In genomic region chr11:76035020-76035419, GRCh38 we compare ENCODE assay signal across 2 cellular contexts.
TF ChIP-seq lines count a peak whose summit lies in the region.

No MANE protein-coding gene starts in this region.

TF ChIP-seq in HepG2, 621 proteins besides CTCF, POLR2A, EP300 and RAD21:
- TF ChIP-seq MAFF (IDR thresholded peaks at IDR 0.05; ENCODE audit: low read depth, low read length) (peak; percentile 85), NFE2L2 (IDR thresholded peaks at IDR 0.05; ENCODE audit: low read length) (peak; percentile 92), ZNF343 (CRISPR knock-in tag; IDR thresholded peaks at IDR 0.05) (no peak), KLF15 (CRISPR knock-in tag; IDR thresholded peaks at IDR 0.05; ENCODE audit: borderline replicate concordance) (no peak), MAFK (conservative IDR thresholded peaks at IDR 0.05 in 1 of 2, IDR thresholded peaks at IDR 0.05 in 1 of 2; ENCODE audit: low read length in 2 of 2) (peak; percentile 79 to 88)

TF ChIP-seq in K562, 482 proteins besides CTCF, POLR2A, EP300 and RAD21 (continues in another document):
- TF ChIP-seq PCBP1 (IDR thresholded peaks at IDR 0.05; ENCODE audit: low read depth, low read length, poor library complexity, severe bottlenecking) (no peak), GTF3C2 (IDR thresholded peaks at IDR 0.05; ENCODE audit: borderline replicate concordance, extremely low read depth, insufficient read length) (no peak), ZNF316 (IDR thresholded peaks at IDR 0.05) (peak; percentile 97), TFAP4 (CRISPR knock-in tag; IDR thresholded peaks at IDR 0.05; ENCODE audit: borderline replicate concordance) (no peak), KDM1A (IDR thresholded peaks at IDR 0.05) (no peak), ZNF707 (CRISPR knock-in tag; conservative IDR thresholded peaks at IDR 0.05) (no peak), ZNF785 (CRISPR knock-in tag; IDR thresholded peaks at IDR 0.05) (no peak), NUFIP1 (IDR thresholded peaks at IDR 0.05; ENCODE audit: partially characterized antibody) (no peak), PCBP2 (IDR thresholded peaks at IDR 0.05; ENCODE audit: low read depth, low read length, poor library complexity, severe bottlenecking) (no peak), MAFK (IDR thresholded peaks at IDR 0.05; ENCODE audit: low read length) (peak; percentile 91), EP400 (IDR thresholded peaks at IDR 0.05) (no peak), TCF7 (IDR thresholded peaks at IDR 0.05; ENCODE audit: borderline replicate concordance) (no peak), ZBTB8A (IDR thresholded peaks at IDR 0.05; ENCODE audit: partially characterized antibody) (no peak), GTF2E2 (tag; IDR thresholded peaks at IDR 0.05) (no peak), LARP7 (IDR thresholded peaks at IDR 0.05) (no peak), RNF219 (CRISPR knock-in tag; IDR thresholded peaks at IDR 0.05) (no peak), BRD9 (IDR thresholded peaks at IDR 0.05; ENCODE audit: low read depth, partially characterized antibody) (no peak), ELF2 (CRISPR knock-in tag; IDR thresholded peaks at IDR 0.05) (no peak), NFE2L1 (tag; IDR thresholded peaks at IDR 0.05; ENCODE audit: borderline replicate concordance, low read depth) (peak; percentile 89), RNF2 (IDR thresholded peaks at IDR 0.05) (no peak), DMBX1 (CRISPR knock-in tag; IDR thresholded peaks at IDR 0.05; ENCODE audit: borderline replicate concordance) (no peak), KHSRP (IDR thresholded peaks at IDR 0.05) (no peak), TSHZ1 (CRISPR knock-in tag; IDR thresholded peaks at IDR 0.05) (no peak), COPS2 (conservative IDR thresholded peaks at IDR 0.05) (no peak), RHOXF2B (CRISPR knock-in tag; conservative IDR thresholded peaks at IDR 0.05) (no peak), NCOR1 (IDR thresholded peaks at IDR 0.05) (no peak), MAFF (IDR thresholded peaks at IDR 0.05; ENCODE audit: low read length) (peak; percentile 92), USF1 (CRISPR knock-in tag; IDR thresholded peaks at IDR 0.05) (no peak), ZNF717 (CRISPR knock-in tag; IDR thresholded peaks at IDR 0.05) (no peak), ARNT (IDR thresholded peaks at IDR 0.05) (no peak), ATF6 (CRISPR knock-in tag; IDR thresholded peaks at IDR 0.05) (no peak), TCF7L2 (IDR thresholded peaks at IDR 0.05; ENCODE audit: low read depth, low read length) (no peak), NCOA1 (IDR thresholded peaks at IDR 0.05; ENCODE audit: low read depth) (no peak), CHD7 (IDR thresholded peaks at IDR 0.05; ENCODE audit: low read depth, low read length) (no peak)
